Comparison of ENCODE assay signal across 21 cellular contexts in genomic region chr11:122075016-122075415, GRCh38. TPM values are rescaled to one million over a fixed set of nuclear protein-coding genes. Genes with fewer than 3 reads are reported as not detected.
"Had no signal": no experiment of that assay in that cellular context is flagged by ENCODE, and none has a peak within 500 bp of the region (broad histone marks: within the 10 kb centered on the region; RNA-seq: fewer than 3 reads in every experiment).

No MANE protein-coding gene starts in this region.

- H3K4me1 ChIP-seq: SJCRH30 had no signal

- H3K27me3 ChIP-seq: MG63, SJCRH30 had no signal

- H3K36me3 ChIP-seq: MG63, SJCRH30 had no signal

- H3K4me3 ChIP-seq: MG63, SJCRH30 had no signal

- ATAC-seq: Panc1, Right ventricle myocardium inferior, SK-N-SH treated with all-trans-retinoic acid at 6 μM for 48 hours had no signal

- H3K9me3 ChIP-seq: MG63, SJCRH30 had no signal

- DNase-seq: Karpas-422, KG1, MG63, NCI-H1092 treated with DMSO at 0.1 percent for 48 hours, NCI-H1436 treated with DMSO at 0.1 percent for 48 hours, NCI-H1694, NCI-H187 treated with DMSO at 0.1 percent for 48 hours, NCI-H2029 treated with DMSO at 0.1 percent for 48 hours, NCI-H2171 treated with DMSO at 0.1 percent for 48 hours, NCI-H226, NCI-H446, NCI-H510A, NCI-H524 treated with DMSO at 0.1 percent for 48 hours, NCI-H69, NCI-H774, SHP77 treated with DMSO at 0.1 percent for 48 hours, SJCRH30 had no signal

- H3K27ac ChIP-seq: HL-60, SJCRH30 had no signal

RNA-seq across cellular contexts. Expression of gene BLID, which starts 41.0 kb away (rescaled TPM):
- total RNA-seq: Right ventricle myocardium inferior, SJCRH30 had no signal
